In the genomic region with DNA sequence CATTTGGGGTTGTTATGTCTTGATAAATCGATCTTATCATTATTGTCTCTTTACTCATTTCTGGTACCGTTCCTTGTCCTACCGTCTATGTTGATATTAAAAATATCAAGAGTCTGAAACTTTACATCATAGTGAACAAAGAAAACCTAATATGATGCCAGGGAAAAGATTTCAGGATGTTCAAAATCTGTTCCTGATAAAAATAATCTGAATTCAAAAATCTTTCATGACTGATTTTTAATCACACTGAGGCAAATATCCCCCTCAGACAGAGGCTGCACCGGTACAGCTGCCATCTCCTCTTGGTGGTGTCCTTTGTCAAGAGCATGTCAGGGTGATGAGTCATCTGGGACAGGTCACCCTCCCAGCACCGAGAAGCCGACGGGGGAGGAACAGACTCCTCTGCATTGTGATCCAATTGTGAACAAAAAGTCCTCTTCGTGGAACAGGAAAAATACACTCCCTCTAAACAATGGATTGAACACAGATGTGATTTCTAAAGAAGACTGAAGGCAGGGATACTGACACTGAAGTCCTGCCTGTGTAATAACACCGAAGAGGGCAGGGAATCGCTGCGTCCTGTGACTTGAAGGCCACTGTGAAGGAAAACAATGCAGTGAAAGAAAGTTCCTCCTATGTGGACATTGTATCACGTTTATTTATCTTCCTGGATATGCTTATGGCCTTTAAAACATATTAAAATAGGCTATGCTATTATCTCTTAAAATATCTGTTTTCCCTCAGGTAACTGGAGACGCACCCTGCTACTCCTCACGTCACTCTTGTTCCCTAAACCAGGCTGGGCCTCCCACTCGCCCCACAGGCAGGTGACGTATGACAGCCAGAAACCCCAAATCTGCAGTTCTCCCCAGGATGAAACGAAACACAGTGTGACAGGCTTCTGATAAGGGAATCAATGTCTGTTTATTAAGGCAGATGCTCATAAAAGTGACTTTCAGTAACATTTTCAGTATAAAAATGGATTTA, we compare ENCODE assay signal across 1 cellular context.
A peak's percentile ranks its signal among the peaks of the same experiment; 100 is the strongest.
TF ChIP-seq lines count a peak whose summit lies in the region.

No MANE protein-coding gene starts in this region.

TF ChIP-seq in K562, 482 proteins besides CTCF, POLR2A, EP300 and RAD21 (continued from another document and continues in another):
- TF ChIP-seq BRF1 (IDR thresholded peaks at IDR 0.05; ENCODE audit: borderline replicate concordance, extremely low read depth, insufficient read length), result no peak
- peak; percentile 99 for TF ChIP-seq JUN (IDR thresholded peaks at IDR 0.05; ENCODE audit: borderline replicate concordance, low read depth, low read length)
- TF ChIP-seq JUN (CRISPR knock-in tag; IDR thresholded peaks at IDR 0.05; ENCODE audit: borderline replicate concordance), result no peak
- TF ChIP-seq, protein P1, sequence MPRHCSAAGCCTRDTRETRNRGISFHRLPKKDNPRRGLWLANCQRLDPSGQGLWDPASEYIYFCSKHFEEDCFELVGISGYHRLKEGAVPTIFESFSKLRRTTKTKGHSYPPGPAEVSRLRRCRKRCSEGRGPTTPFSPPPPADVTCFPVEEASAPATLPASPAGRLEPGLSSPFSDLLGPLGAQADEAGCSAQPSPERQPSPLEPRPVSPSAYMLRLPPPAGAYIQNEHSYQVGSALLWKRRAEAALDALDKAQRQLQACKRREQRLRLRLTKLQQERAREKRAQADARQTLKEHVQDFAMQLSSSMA (CRISPR knock-in tag; IDR thresholded peaks at IDR 0.05), result no peak
- TF ChIP-seq TEAD1 (CRISPR knock-in tag; IDR thresholded peaks at IDR 0.05), result peak; percentile 26 to 42; a peak in 1 of 4 replicates
- peak; percentile 45 to 65; a peak in 2 of 4 replicates for TF ChIP-seq KDM1A (IDR thresholded peaks at IDR 0.05)
- TF ChIP-seq GTF2A2 (tag; IDR thresholded peaks at IDR 0.05), result no peak
- peak; percentile 71; the same call in 1 of the 2 replicates for TF ChIP-seq MYNN (IDR thresholded peaks at IDR 0.05)
- TF ChIP-seq MYNN (CRISPR knock-in tag; IDR thresholded peaks at IDR 0.05), result no peak
- TF ChIP-seq ESRRA (IDR thresholded peaks at IDR 0.05; ENCODE audit: borderline replicate concordance, low read depth), result peak; percentile 85
- peak; percentile 79 for TF ChIP-seq FOS (IDR thresholded peaks at IDR 0.05; ENCODE audit: extremely low read depth, insufficient read length)
- peak; percentile 100 for TF ChIP-seq JUND (IDR thresholded peaks at IDR 0.05; ENCODE audit: borderline replicate concordance, low read depth, low read length)
- peak; percentile 100 for TF ChIP-seq JUND (tag; IDR thresholded peaks at IDR 0.05; ENCODE audit: borderline replicate concordance, low read depth, low read length)
- TF ChIP-seq, protein P2, sequence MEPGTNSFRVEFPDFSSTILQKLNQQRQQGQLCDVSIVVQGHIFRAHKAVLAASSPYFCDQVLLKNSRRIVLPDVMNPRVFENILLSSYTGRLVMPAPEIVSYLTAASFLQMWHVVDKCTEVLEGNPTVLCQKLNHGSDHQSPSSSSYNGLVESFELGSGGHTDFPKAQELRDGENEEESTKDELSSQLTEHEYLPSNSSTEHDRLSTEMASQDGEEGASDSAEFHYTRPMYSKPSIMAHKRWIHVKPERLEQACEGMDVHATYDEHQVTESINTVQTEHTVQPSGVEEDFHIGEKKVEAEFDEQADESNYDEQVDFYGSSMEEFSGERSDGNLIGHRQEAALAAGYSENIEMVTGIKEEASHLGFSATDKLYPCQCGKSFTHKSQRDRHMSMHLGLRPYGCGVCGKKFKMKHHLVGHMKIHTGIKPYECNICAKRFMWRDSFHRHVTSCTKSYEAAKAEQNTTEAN (CRISPR knock-in tag; IDR thresholded peaks at IDR 0.05), result no peak
- TF ChIP-seq ZFPM2 (CRISPR knock-in tag; IDR thresholded peaks at IDR 0.05), result no peak
- TF ChIP-seq EP400 (IDR thresholded peaks at IDR 0.05), result peak; percentile 9; the same call in 1 of the 2 replicates
- TF ChIP-seq GTF2F1 (IDR thresholded peaks at IDR 0.05; ENCODE audit: low read depth, low read length), result 0 out of 2 replicates have a peak, but pooled peaks have one; percentile 27
- no peak for TF ChIP-seq PHB2 (IDR thresholded peaks at IDR 0.05; ENCODE audit: low read depth)
- TF ChIP-seq, protein P3, sequence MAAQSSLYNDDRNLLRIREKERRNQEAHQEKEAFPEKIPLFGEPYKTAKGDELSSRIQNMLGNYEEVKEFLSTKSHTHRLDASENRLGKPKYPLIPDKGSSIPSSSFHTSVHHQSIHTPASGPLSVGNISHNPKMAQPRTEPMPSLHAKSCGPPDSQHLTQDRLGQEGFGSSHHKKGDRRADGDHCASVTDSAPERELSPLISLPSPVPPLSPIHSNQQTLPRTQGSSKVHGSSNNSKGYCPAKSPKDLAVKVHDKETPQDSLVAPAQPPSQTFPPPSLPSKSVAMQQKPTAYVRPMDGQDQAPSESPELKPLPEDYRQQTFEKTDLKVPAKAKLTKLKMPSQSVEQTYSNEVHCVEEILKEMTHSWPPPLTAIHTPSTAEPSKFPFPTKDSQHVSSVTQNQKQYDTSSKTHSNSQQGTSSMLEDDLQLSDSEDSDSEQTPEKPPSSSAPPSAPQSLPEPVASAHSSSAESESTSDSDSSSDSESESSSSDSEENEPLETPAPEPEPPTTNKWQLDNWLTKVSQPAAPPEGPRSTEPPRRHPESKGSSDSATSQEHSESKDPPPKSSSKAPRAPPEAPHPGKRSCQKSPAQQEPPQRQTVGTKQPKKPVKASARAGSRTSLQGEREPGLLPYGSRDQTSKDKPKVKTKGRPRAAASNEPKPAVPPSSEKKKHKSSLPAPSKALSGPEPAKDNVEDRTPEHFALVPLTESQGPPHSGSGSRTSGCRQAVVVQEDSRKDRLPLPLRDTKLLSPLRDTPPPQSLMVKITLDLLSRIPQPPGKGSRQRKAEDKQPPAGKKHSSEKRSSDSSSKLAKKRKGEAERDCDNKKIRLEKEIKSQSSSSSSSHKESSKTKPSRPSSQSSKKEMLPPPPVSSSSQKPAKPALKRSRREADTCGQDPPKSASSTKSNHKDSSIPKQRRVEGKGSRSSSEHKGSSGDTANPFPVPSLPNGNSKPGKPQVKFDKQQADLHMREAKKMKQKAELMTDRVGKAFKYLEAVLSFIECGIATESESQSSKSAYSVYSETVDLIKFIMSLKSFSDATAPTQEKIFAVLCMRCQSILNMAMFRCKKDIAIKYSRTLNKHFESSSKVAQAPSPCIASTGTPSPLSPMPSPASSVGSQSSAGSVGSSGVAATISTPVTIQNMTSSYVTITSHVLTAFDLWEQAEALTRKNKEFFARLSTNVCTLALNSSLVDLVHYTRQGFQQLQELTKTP (IDR thresholded peaks at IDR 0.05; ENCODE audit: low read depth in 1 of 2, partially characterized antibody in 2 of 2), result peak in 1 of 2 experiments; percentile 31
- TF ChIP-seq, protein P4, sequence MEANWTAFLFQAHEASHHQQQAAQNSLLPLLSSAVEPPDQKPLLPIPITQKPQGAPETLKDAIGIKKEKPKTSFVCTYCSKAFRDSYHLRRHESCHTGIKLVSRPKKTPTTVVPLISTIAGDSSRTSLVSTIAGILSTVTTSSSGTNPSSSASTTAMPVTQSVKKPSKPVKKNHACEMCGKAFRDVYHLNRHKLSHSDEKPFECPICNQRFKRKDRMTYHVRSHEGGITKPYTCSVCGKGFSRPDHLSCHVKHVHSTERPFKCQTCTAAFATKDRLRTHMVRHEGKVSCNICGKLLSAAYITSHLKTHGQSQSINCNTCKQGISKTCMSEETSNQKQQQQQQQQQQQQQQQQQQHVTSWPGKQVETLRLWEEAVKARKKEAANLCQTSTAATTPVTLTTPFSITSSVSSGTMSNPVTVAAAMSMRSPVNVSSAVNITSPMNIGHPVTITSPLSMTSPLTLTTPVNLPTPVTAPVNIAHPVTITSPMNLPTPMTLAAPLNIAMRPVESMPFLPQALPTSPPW (CRISPR knock-in tag; IDR thresholded peaks at IDR 0.05), result peak; percentile 79
- TF ChIP-seq MYC (IDR thresholded peaks at IDR 0.05; ENCODE audit: low read depth, low read length), result peak; percentile 76
- no peak for TF ChIP-seq MYC (CRISPR knock-in tag; IDR thresholded peaks at IDR 0.05; ENCODE audit: borderline replicate concordance, low read depth)
- TF ChIP-seq, protein P5, sequence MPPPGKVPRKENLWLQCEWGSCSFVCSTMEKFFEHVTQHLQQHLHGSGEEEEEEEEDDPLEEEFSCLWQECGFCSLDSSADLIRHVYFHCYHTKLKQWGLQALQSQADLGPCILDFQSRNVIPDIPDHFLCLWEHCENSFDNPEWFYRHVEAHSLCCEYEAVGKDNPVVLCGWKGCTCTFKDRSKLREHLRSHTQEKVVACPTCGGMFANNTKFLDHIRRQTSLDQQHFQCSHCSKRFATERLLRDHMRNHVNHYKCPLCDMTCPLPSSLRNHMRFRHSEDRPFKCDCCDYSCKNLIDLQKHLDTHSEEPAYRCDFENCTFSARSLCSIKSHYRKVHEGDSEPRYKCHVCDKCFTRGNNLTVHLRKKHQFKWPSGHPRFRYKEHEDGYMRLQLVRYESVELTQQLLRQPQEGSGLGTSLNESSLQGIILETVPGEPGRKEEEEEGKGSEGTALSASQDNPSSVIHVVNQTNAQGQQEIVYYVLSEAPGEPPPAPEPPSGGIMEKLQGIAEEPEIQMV (tag; conservative IDR thresholded peaks at IDR 0.05; ENCODE audit: low read depth), result no peak
- TF ChIP-seq SRSF1 (IDR thresholded peaks at IDR 0.05; ENCODE audit: low read depth, low read length), result no peak
- TF ChIP-seq ZNF707 (CRISPR knock-in tag; conservative IDR thresholded peaks at IDR 0.05), result no peak
- 0 out of 2 replicates have a peak, but pooled peaks have one; percentile 16 for TF ChIP-seq MBD2 (IDR thresholded peaks at IDR 0.05; ENCODE audit: borderline replicate concordance, low read depth)
- peak; percentile 83 for TF ChIP-seq CTBP1 (IDR thresholded peaks at IDR 0.05; ENCODE audit: borderline replicate concordance)
- no peak for TF ChIP-seq FOXA3 (CRISPR knock-in tag; conservative IDR thresholded peaks at IDR 0.05 in 1 of 2, IDR thresholded peaks at IDR 0.05 in 1 of 2)
- no peak for TF ChIP-seq ERF (CRISPR knock-in tag; IDR thresholded peaks at IDR 0.05)
- 0 out of 2 replicates have a peak, but pooled peaks have one; percentile 27 for TF ChIP-seq LCOR (CRISPR knock-in tag; IDR thresholded peaks at IDR 0.05)
- 0 out of 2 replicates have a peak, but pooled peaks have one; percentile 17 for TF ChIP-seq ELF4 (CRISPR knock-in tag; IDR thresholded peaks at IDR 0.05)
- TF ChIP-seq CHD2 (IDR thresholded peaks at IDR 0.05; ENCODE audit: low read depth, low read length), result no peak
- TF ChIP-seq SPI1 (IDR thresholded peaks at IDR 0.05; ENCODE audit: borderline replicate concordance, low read depth, low read length), result peak; percentile 47; the same call in 1 of the 2 replicates
- peak; percentile 16; the same call in 1 of the 2 replicates for TF ChIP-seq NR2C1 (IDR thresholded peaks at IDR 0.05)
- peak; percentile 45; the same call in 1 of the 2 replicates for TF ChIP-seq NR2C1 (tag; IDR thresholded peaks at IDR 0.05)
- TF ChIP-seq OTX1 (CRISPR knock-in tag; IDR thresholded peaks at IDR 0.05), result no peak
- TF ChIP-seq, protein P6, sequence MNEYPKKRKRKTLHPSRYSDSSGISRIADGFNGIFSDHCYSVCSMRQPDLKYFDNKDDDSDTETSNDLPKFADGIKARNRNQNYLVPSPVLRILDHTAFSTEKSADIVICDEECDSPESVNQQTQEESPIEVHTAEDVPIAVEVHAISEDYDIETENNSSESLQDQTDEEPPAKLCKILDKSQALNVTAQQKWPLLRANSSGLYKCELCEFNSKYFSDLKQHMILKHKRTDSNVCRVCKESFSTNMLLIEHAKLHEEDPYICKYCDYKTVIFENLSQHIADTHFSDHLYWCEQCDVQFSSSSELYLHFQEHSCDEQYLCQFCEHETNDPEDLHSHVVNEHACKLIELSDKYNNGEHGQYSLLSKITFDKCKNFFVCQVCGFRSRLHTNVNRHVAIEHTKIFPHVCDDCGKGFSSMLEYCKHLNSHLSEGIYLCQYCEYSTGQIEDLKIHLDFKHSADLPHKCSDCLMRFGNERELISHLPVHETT (CRISPR knock-in tag; conservative IDR thresholded peaks at IDR 0.05 in 1 of 2, IDR thresholded peaks at IDR 0.05 in 1 of 2), result 0 out of 4 replicates have a peak, but pooled peaks of 1 of the 2 experiments have one; percentile 18
- peak; percentile 50 for TF ChIP-seq NEUROD1 (IDR thresholded peaks at IDR 0.05; ENCODE audit: borderline replicate concordance, low read depth, low read length, partially characterized antibody)
- 0 out of 2 replicates have a peak, but pooled peaks have one; percentile 22 for TF ChIP-seq RAD51 (IDR thresholded peaks at IDR 0.05; ENCODE audit: borderline replicate concordance, low read depth)
- peak; percentile 70 for TF ChIP-seq TEAD4 (IDR thresholded peaks at IDR 0.05; ENCODE audit: low read length)
- no peak for TF ChIP-seq TEAD4 (CRISPR knock-in tag; IDR thresholded peaks at IDR 0.05; ENCODE audit: borderline replicate concordance)
- no peak for TF ChIP-seq ZNF124 (CRISPR knock-in tag; IDR thresholded peaks at IDR 0.05)
- no peak for TF ChIP-seq TAF1 (IDR thresholded peaks at IDR 0.05; ENCODE audit: control insufficient read depth, extremely low read depth, insufficient read depth, low read length, severe bottlenecking)
- no peak for TF ChIP-seq POLR2AphosphoS2 (IDR thresholded peaks at IDR 0.05; ENCODE audit: low read length)
- TF ChIP-seq BCOR (IDR thresholded peaks at IDR 0.05), result 0 out of 2 replicates have a peak, but pooled peaks have one; percentile 27
- TF ChIP-seq HCFC1 (IDR thresholded peaks at IDR 0.05; ENCODE audit: low read depth, low read length), result peak; percentile 35
- TF ChIP-seq SMARCC2 (IDR thresholded peaks at IDR 0.05; ENCODE audit: low read depth), result peak; percentile 87
- TF ChIP-seq, protein P7, sequence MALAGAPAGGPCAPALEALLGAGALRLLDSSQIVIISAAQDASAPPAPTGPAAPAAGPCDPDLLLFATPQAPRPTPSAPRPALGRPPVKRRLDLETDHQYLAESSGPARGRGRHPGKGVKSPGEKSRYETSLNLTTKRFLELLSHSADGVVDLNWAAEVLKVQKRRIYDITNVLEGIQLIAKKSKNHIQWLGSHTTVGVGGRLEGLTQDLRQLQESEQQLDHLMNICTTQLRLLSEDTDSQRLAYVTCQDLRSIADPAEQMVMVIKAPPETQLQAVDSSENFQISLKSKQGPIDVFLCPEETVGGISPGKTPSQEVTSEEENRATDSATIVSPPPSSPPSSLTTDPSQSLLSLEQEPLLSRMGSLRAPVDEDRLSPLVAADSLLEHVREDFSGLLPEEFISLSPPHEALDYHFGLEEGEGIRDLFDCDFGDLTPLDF (CRISPR knock-in tag; IDR thresholded peaks at IDR 0.05), result no peak
- no peak for TF ChIP-seq ZKSCAN1 (IDR thresholded peaks at IDR 0.05; ENCODE audit: low read depth, low read length)
- peak; percentile 64 for TF ChIP-seq MAFK (IDR thresholded peaks at IDR 0.05; ENCODE audit: low read length)
- TF ChIP-seq ZNF174 (CRISPR knock-in tag; IDR thresholded peaks at IDR 0.05), result no peak
- 0 out of 4 replicates have a peak, but pooled peaks of 1 of the 2 experiments have one; percentile 35 for TF ChIP-seq MAZ (CRISPR knock-in tag; conservative IDR thresholded peaks at IDR 0.05 in 1 of 2, IDR thresholded peaks at IDR 0.05 in 1 of 2)
